18 cellular contexts compared by ENCODE assay signal in the genomic region with DNA sequence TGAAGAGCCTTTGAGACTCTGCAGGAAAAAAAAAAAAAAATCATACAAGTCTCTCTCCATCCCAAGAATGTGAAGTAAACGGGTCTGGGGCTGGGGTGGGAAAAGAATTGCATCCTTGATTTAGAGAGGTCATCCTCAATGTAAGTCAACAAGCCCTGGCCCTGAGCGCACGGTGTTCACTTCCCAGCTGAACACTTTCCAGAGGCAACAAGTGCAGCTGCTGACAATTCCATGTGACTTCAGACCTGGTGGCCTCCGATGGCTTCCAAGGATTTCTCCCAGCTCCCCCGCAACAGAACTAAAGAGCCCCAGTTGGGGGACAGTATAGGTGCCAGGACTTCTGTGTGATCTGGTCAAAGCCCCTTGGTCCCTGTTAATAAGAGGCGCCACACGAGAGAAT. TPM values are rescaled to one million over a fixed set of nuclear protein-coding genes. Genes with fewer than 3 reads are reported as not detected.
DNase-seq lines count a peak whose midpoint lies in the region; ATAC-seq and TF ChIP-seq lines count a peak whose summit lies in the region.
"Had no signal": no experiment of that assay in that cellular context is flagged by ENCODE, and none has a peak within 500 bp of the region (broad histone marks: within the 10 kb centered on the region; RNA-seq: fewer than 3 reads in every experiment).

No MANE protein-coding gene starts in this region.

- no peak for TF ChIP-seq CTCF in CD4-positive, alpha-beta T cell (IDR thresholded peaks at IDR 0.05)
- TF ChIP-seq CTCF in mammary epithelial cell (conservative IDR thresholded peaks at IDR 0.05 in 1 of 2, IDR thresholded peaks at IDR 0.05 in 1 of 2; ENCODE audit: extremely low read depth in 1 of 2, insufficient read depth in 1 of 2, low read depth in 1 of 2, low read length in 2 of 2) (no peak), left ventricle myocardium inferior (IDR thresholded peaks at IDR 0.05; ENCODE audit: borderline replicate concordance) (no peak), osteocyte (IDR thresholded peaks at IDR 0.05) (no peak)

- POLR2A ChIA-PET in CD4-positive, alpha-beta T cell (lab: Charles Lee): no interaction called here

- 70% methylated on average over 6 of the region's 7 CpGs for WGBS in mammary epithelial cell (ENCODE audit: low coverage, missing lambda C conversion rate)

- intact Hi-C loops in CD4-positive, alpha-beta T cell (cut with DNase I, micrococcal nuclease): loop anchor here in 1 of 2 experiments (5.0 kb wide), 2 partner anchors 74 to 99 kb away; partner anchors contain the start of gene SNRNP35
- intact Hi-C loops in mammary epithelial cell (cut with micrococcal nuclease) (loop anchor here (5.0 kb wide), 2 partner anchors 74 to 144 kb away; partner anchors contain the start of gene SNRNP35), left ventricle myocardium inferior (cut with micrococcal nuclease) (no loop called here)

- CTCF ChIA-PET in CD4-positive, alpha-beta T cell (lab: Charles Lee): no interaction called here
- CTCF ChIA-PET in mammary epithelial cell (lab: Charles Lee; ENCODE audit: low non-redundant PET): no interaction called here

- no peak overlapping the region for H3K27ac Mint-ChIP-seq in CD4-positive, alpha-beta T cell
- H3K27ac Mint-ChIP-seq in osteocyte (ENCODE audit: unreplicated experiment): peak overlapping the region; percentile 53
- H3K27ac Mint-ChIP-seq: CD14-positive monocyte had no signal

- no peak overlapping the region for H2AFZ ChIP-seq in mammary epithelial cell (ENCODE audit: low read depth, low read length)
- H2AFZ ChIP-seq: parathyroid adenoma had no signal

- peaks cover 4% of the 10 kb centered on the region for H3K36me3 Mint-ChIP-seq in CD4-positive, alpha-beta T cell (ENCODE audit: low read depth)
- H3K36me3 Mint-ChIP-seq in osteocyte (ENCODE audit: unreplicated experiment): peaks cover 9% of the 10 kb centered on the region

- dilution Hi-C loops in mammary epithelial cell (cut with HindIII; ENCODE audit: low sequenced_read_pairs): no loop called here

- H4K20me1 ChIP-seq in mammary epithelial cell (ENCODE audit: insufficient read depth, low read length): no peaks in the 10 kb centered on the region

- no TSS peak for BruUV-seq in mammary epithelial cell (replicated peaks; lab: Mats Ljungman, UMichigan)

- peaks cover 56% of the 10 kb centered on the region for H3K79me2 ChIP-seq in mammary epithelial cell (ENCODE audit: insufficient read depth, low read length)

- H3K36me3 ChIP-seq in mammary epithelial cell (ENCODE audit: insufficient read depth, low read length): peaks cover 3% of the 10 kb centered on the region
- peaks cover 20% of the 10 kb centered on the region for H3K36me3 ChIP-seq in left ventricle myocardium inferior

- no peak for ATAC-seq in CD4-positive, alpha-beta T cell (ENCODE audit: poor library complexity)
- ATAC-seq in GM19023 (IDR thresholded peaks at IDR 0.05; ENCODE audit: unreplicated experiment): no peak

- DNase-seq in CD4-positive, alpha-beta T cell: no peak
- DNase-seq in mammary epithelial cell: no peak
- DNase-seq in left ventricle myocardium inferior: peak; percentile 52
- DNase-seq in osteocyte (ENCODE audit: extremely low spot score, unreplicated experiment): no peak
- DNase-seq in GM19240 (ENCODE audit: insufficient read length, low spot score): no peak
- DNase-seq in COLO829 (ENCODE audit: low spot score): no peak
- no peak for DNase-seq in activated CD4-positive, alpha-beta T cell treated with anti-CD3 and anti-CD28 coated beads, Interleukin-2, amount 50 U/mL, for 48 hours
- DNase-seq: activated CD8-positive, alpha-beta memory T cell treated with anti-CD3 and anti-CD28 coated beads, Interleukin-2, amount 50 U/mL, for 4 hours; activated gamma-delta T cell treated with Interleukin-2 at 50 U/mL for 16 hours; DMS79 treated with DMSO at 0.1 percent for 48 hours; esophagus squamous epithelium; KBM-7; NCI-H2081 treated with DMSO at 0.1 percent for 48 hours; NCI-H510A treated with DMSO at 0.1 percent for 48 hours; stimulated activated naive CD4-positive, alpha-beta T cell had no signal

- H3K4me1 Mint-ChIP-seq in CD4-positive, alpha-beta T cell (ENCODE audit: low read depth): peaks cover 18% of the 10 kb centered on the region
- H3K4me1 Mint-ChIP-seq in osteocyte (ENCODE audit: unreplicated experiment): peaks cover 30% of the 10 kb centered on the region

- no peaks in the 10 kb centered on the region for H3K9me3 Mint-ChIP-seq in CD4-positive, alpha-beta T cell
- no peaks in the 10 kb centered on the region for H3K9me3 Mint-ChIP-seq in osteocyte (ENCODE audit: unreplicated experiment)

- H3K27ac ChIP-seq in CD4-positive, alpha-beta T cell (ENCODE audit: low read depth, low read length): no peak overlapping the region
- no peak overlapping the region for H3K27ac ChIP-seq in mammary epithelial cell (ENCODE audit: insufficient read depth, low read depth, low read length)
- H3K27ac ChIP-seq in left ventricle myocardium inferior (replicated peaks): peak overlapping the region; percentile 98
- H3K27ac ChIP-seq: parathyroid adenoma had no signal

- no peak overlapping the region for H3K9ac ChIP-seq in mammary epithelial cell (ENCODE audit: insufficient read depth, low read length)
- H3K9ac ChIP-seq: parathyroid adenoma had no signal

- in situ Hi-C loops in mammary epithelial cell (cut with MboI; ENCODE audit: low sequenced_read_pairs in 2 of 2): loop anchor here in 1 of 2 donors (5.0 kb wide), 1 partner anchor 51 kb away; the partner anchor contains the start of gene TMED2

- H3K9me3 ChIP-seq in CD4-positive, alpha-beta T cell (ENCODE audit: control insufficient read depth, low read length): no peaks in the 10 kb centered on the region
- H3K9me3 ChIP-seq in mammary epithelial cell (replicated peaks; ENCODE audit: insufficient read depth, low read length) (no peaks in the 10 kb centered on the region), left ventricle myocardium inferior (replicated peaks) (no peaks in the 10 kb centered on the region)
- H3K9me3 ChIP-seq: esophagus squamous epithelium had no signal

- peak overlapping the region; percentile 52 for H3K4me3 Mint-ChIP-seq in CD4-positive, alpha-beta T cell
- no peak overlapping the region for H3K4me3 Mint-ChIP-seq in osteocyte (ENCODE audit: unreplicated experiment)

- no peak overlapping the region for H3K4me3 ChIP-seq in mammary epithelial cell (replicated peaks in 1 of 3; ENCODE audit: insufficient read depth in 1 of 3, low read depth in 2 of 3, low read length in 3 of 3)
- peak overlapping the region; percentile 89 for H3K4me3 ChIP-seq in left ventricle myocardium inferior

- no peaks in the 10 kb centered on the region for H3K27me3 Mint-ChIP-seq in CD4-positive, alpha-beta T cell
- no peaks in the 10 kb centered on the region for H3K27me3 Mint-ChIP-seq in osteocyte (ENCODE audit: unreplicated experiment)

- peak overlapping the region; percentile 81 for H3K4me2 ChIP-seq in mammary epithelial cell (ENCODE audit: insufficient read depth, low read depth, low read length)

- H3K4me1 ChIP-seq in mammary epithelial cell (ENCODE audit: insufficient read depth, low read length) (peaks cover 10% of the 10 kb centered on the region), left ventricle myocardium inferior (peaks cover 62% of the 10 kb centered on the region)

- H3K27me3 ChIP-seq in CD4-positive, alpha-beta T cell (ENCODE audit: control insufficient read depth, insufficient read depth, low read length): no peaks in the 10 kb centered on the region
- no peaks in the 10 kb centered on the region for H3K27me3 ChIP-seq in mammary epithelial cell (ENCODE audit: insufficient read depth, low read length)
- no peaks in the 10 kb centered on the region for H3K27me3 ChIP-seq in left ventricle myocardium inferior (ENCODE audit: low read depth)
- H3K27me3 ChIP-seq: esophagus squamous epithelium had no signal

RNA-seq across cellular contexts. Expression of gene RILPL1, which starts 2.4 kb away (rescaled TPM):
- 1 to 10 TPM; 3.3 to 3.4 TPM for total RNA-seq in CD4-positive, alpha-beta T cell
- total RNA-seq in mammary epithelial cell (10 to 100 TPM; 14.0 to 24.3 TPM), left ventricle myocardium inferior (89.7 TPM), osteocyte (34.2 and 35.1 TPM in 2 replicates)
- polyA plus RNA-seq in mammary epithelial cell: 13.3 TPM
- polyA minus RNA-seq in mammary epithelial cell: 17.3 TPM
- polyA plus RNA-seq: CD14-positive monocyte had no signal

RNA-seq across cellular contexts. Expression of gene TMED2, which starts 53.3 kb away (rescaled TPM):
- 10 to 100 TPM; 90.8 to 94.8 TPM for total RNA-seq in CD4-positive, alpha-beta T cell
- 100 to 1,000 TPM; 276 to 316 TPM for total RNA-seq in mammary epithelial cell
- polyA plus RNA-seq in mammary epithelial cell: 136 TPM
- polyA minus RNA-seq in mammary epithelial cell: 83.8 TPM
- total RNA-seq in left ventricle myocardium inferior: 152 TPM
- total RNA-seq in osteocyte: 285 and 304 TPM in 2 replicates
